2 cellular contexts compared by ENCODE assay signal in the genomic region with DNA sequence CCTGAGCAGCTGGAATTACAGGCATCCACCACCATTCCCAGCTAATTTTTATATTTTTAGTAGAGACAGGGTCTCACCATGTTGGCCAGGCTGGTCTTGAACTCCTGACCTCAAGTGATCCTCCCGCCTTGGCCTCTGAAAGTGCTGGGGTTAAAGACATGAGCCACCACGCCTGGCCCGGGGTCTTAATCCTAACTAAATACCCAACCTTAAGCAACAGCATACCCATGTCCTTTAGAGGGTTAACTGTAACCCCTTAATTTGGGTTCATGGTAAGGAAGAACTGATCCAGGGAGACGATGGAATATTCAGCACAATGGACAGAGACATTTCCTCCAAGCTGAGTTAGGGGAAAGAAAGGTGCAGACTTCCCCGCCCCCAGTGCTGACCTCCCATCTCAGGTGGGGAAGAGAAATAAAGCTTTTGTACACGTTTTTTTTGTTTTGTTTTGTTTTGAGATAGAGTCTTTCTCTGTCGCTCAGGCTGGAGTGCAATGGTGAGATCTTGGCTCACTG.
A peak's percentile ranks its signal among the peaks of the same experiment; 100 is the strongest.
TF ChIP-seq lines count a peak whose summit lies in the region.

No MANE protein-coding gene starts in this region.

TF ChIP-seq in K562, 482 proteins besides CTCF, POLR2A, EP300 and RAD21:
- TF ChIP-seq HSF4 (CRISPR knock-in tag; IDR thresholded peaks at IDR 0.05; ENCODE audit: borderline replicate concordance) (no peak), ZNF766 (CRISPR knock-in tag; conservative IDR thresholded peaks at IDR 0.05) (no peak), TEAD1 (CRISPR knock-in tag; IDR thresholded peaks at IDR 0.05) (no peak), MIER1 (IDR thresholded peaks at IDR 0.05; ENCODE audit: low read depth) (peak; percentile 92), AFF1 (IDR thresholded peaks at IDR 0.05; ENCODE audit: low read depth in 1 of 2, partially characterized antibody in 2 of 2) (peak in 1 of 2 experiments; percentile 73), NELFE (IDR thresholded peaks at IDR 0.05; ENCODE audit: insufficient read depth, insufficient read length) (no peak), ZNF707 (CRISPR knock-in tag; conservative IDR thresholded peaks at IDR 0.05) (no peak), ZNF239 (CRISPR knock-in tag; IDR thresholded peaks at IDR 0.05) (no peak), EHMT2 (IDR thresholded peaks at IDR 0.05) (peak; percentile 96), ZBTB12 (CRISPR knock-in tag; IDR thresholded peaks at IDR 0.05) (no peak)
- TF ChIP-seq, protein P1, sequence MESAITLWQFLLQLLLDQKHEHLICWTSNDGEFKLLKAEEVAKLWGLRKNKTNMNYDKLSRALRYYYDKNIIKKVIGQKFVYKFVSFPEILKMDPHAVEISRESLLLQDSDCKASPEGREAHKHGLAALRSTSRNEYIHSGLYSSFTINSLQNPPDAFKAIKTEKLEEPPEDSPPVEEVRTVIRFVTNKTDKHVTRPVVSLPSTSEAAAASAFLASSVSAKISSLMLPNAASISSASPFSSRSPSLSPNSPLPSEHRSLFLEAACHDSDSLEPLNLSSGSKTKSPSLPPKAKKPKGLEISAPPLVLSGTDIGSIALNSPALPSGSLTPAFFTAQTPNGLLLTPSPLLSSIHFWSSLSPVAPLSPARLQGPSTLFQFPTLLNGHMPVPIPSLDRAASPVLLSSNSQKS (CRISPR knock-in tag; IDR thresholded peaks at IDR 0.05): no peak
- TF ChIP-seq, protein P2, sequence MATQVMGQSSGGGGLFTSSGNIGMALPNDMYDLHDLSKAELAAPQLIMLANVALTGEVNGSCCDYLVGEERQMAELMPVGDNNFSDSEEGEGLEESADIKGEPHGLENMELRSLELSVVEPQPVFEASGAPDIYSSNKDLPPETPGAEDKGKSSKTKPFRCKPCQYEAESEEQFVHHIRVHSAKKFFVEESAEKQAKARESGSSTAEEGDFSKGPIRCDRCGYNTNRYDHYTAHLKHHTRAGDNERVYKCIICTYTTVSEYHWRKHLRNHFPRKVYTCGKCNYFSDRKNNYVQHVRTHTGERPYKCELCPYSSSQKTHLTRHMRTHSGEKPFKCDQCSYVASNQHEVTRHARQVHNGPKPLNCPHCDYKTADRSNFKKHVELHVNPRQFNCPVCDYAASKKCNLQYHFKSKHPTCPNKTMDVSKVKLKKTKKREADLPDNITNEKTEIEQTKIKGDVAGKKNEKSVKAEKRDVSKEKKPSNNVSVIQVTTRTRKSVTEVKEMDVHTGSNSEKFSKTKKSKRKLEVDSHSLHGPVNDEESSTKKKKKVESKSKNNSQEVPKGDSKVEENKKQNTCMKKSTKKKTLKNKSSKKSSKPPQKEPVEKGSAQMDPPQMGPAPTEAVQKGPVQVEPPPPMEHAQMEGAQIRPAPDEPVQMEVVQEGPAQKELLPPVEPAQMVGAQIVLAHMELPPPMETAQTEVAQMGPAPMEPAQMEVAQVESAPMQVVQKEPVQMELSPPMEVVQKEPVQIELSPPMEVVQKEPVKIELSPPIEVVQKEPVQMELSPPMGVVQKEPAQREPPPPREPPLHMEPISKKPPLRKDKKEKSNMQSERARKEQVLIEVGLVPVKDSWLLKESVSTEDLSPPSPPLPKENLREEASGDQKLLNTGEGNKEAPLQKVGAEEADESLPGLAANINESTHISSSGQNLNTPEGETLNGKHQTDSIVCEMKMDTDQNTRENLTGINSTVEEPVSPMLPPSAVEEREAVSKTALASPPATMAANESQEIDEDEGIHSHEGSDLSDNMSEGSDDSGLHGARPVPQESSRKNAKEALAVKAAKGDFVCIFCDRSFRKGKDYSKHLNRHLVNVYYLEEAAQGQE (CRISPR knock-in tag; IDR thresholded peaks at IDR 0.05; ENCODE audit: low read depth): peak; percentile 92
TF ChIP-seq in K562: peak in this region for 4.

TF ChIP-seq in HEK293T, 16 proteins besides CTCF, POLR2A, EP300 and RAD21:
- no peak for TF ChIP-seq SUZ12 (IDR thresholded peaks at IDR 0.05)
- no peak for TF ChIP-seq FOXA1 (IDR thresholded peaks at IDR 0.05)
- no peak for TF ChIP-seq NFRKB (IDR thresholded peaks at IDR 0.05)
- no peak for TF ChIP-seq CTBP1 (IDR thresholded peaks at IDR 0.05; ENCODE audit: borderline replicate concordance)
- no peak for TF ChIP-seq ELF4 (IDR thresholded peaks at IDR 0.05)
- TF ChIP-seq ZNF384 (IDR thresholded peaks at IDR 0.05): no peak
- TF ChIP-seq L3MBTL2 (conservative IDR thresholded peaks at IDR 0.05): no peak
- TF ChIP-seq BHLHE40 (IDR thresholded peaks at IDR 0.05; ENCODE audit: borderline replicate concordance): no peak
- TF ChIP-seq FOXM1 (IDR thresholded peaks at IDR 0.05; ENCODE audit: borderline replicate concordance): no peak
- TF ChIP-seq, protein P3, sequence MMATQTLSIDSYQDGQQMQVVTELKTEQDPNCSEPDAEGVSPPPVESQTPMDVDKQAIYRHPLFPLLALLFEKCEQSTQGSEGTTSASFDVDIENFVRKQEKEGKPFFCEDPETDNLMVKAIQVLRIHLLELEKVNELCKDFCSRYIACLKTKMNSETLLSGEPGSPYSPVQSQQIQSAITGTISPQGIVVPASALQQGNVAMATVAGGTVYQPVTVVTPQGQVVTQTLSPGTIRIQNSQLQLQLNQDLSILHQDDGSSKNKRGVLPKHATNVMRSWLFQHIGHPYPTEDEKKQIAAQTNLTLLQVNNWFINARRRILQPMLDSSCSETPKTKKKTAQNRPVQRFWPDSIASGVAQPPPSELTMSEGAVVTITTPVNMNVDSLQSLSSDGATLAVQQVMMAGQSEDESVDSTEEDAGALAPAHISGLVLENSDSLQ (IDR thresholded peaks at IDR 0.05): no peak
- TF ChIP-seq HDGF (IDR thresholded peaks at IDR 0.05; ENCODE audit: borderline replicate concordance): no peak
- TF ChIP-seq FOXK2 (IDR thresholded peaks at IDR 0.05): no peak
TF ChIP-seq in HEK293T: peak in this region for 0.
